Comparison of ENCODE assay signal across 13 cellular contexts in the genomic region with DNA sequence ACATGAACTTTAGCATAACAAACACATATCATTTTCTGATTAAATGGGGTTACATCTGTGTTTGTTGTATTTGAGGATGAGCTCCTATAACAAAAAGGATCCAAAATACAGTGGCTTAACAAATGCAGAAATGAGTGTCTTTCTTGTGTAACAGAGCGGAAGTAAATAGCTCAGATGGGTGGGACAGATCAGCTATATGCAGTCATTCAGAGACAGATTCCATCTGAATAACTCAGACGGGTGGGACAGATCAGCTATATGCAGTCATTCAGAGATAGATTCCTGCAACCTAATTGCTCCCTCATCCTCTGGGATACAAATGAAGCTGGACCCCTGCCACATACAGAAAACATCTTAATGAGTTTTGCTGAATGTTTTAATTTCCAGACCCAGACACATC.
A peak's percentile ranks its signal among the peaks of the same experiment; 100 is the strongest.
DNase-seq lines count a peak whose midpoint lies in the region; ATAC-seq, FAIRE-seq and TF ChIP-seq lines count a peak whose summit lies in the region.
"Had no signal": no experiment of that assay in that cellular context is flagged by ENCODE, and none has a peak within 500 bp of the region (broad histone marks: within the 10 kb centered on the region; RNA-seq: fewer than 3 reads in every experiment).

No MANE protein-coding gene starts in this region.

- H3K27ac ChIP-seq in GM23248 (peak overlapping the region; percentile 83), heart left ventricle (no peak overlapping the region)
- H3K27ac ChIP-seq: adrenal gland, gastrocnemius medialis had no signal

- no peak overlapping the region for H3K9ac ChIP-seq in GM23248

- no peak overlapping the region for H2AFZ ChIP-seq in GM23248

- no peaks in the 10 kb centered on the region for H3K9me3 ChIP-seq in GM23248 (ENCODE audit: low read depth)
- no peaks in the 10 kb centered on the region for H3K9me3 ChIP-seq in heart left ventricle
- H3K9me3 ChIP-seq: adrenal gland, gastrocnemius medialis had no signal

- H4K20me1 ChIP-seq in GM23248 (ENCODE audit: insufficient read depth), result no peaks in the 10 kb centered on the region

- H3K36me3 ChIP-seq in GM23248 (ENCODE audit: low read depth) (no peaks in the 10 kb centered on the region), heart left ventricle (no peaks in the 10 kb centered on the region)
- H3K36me3 ChIP-seq: adrenal gland, gastrocnemius medialis had no signal

- no peak for FAIRE-seq in RCC 7860 (lab: Jason Lieb, UNC)

- no peak overlapping the region for H3K4me3 ChIP-seq in GM23248
- no peak overlapping the region for H3K4me3 ChIP-seq in retinal pigment epithelial cell (ENCODE audit: low read length)
- H3K4me3 ChIP-seq in heart left ventricle, result no peak overlapping the region
- H3K4me3 ChIP-seq: adrenal gland, gastrocnemius medialis had no signal

- TF ChIP-seq CTCF in retinal pigment epithelial cell (conservative IDR thresholded peaks at IDR 0.05; ENCODE audit: low read depth, low read length), result no peak
- no peak for TF ChIP-seq CTCF in heart left ventricle (IDR thresholded peaks at IDR 0.05)

- no peaks in the 10 kb centered on the region for H3K79me2 ChIP-seq in GM23248 (ENCODE audit: insufficient read depth)

- DNase-seq in GM23248 (peak; percentile 95), RCC 7860 (ENCODE audit: low spot score) (peak; percentile 26), fibroblast of gingiva (ENCODE audit: low read depth) (peak; percentile 70), retinal pigment epithelial cell (ENCODE audit: low read depth) (peak; percentile 69), HK-2 (ENCODE audit: unreplicated experiment) (no peak), NCI-H187 treated with DMSO at 0.1 percent for 48 hours (lab: John Stamatoyannopoulos, UW) (no peak), posterior cingulate gyrus (no peak), heart left ventricle (no peak)
- DNase-seq: activated CD4-positive, alpha-beta T cell treated with anti-CD3 and anti-CD28 coated beads, Interleukin-2, amount 10 ng/mL, durations not matched to agents 7 days and 5 days; adrenal gland; gastrocnemius medialis; stimulated activated CD4-positive, alpha-beta T cell treated with anti-CD3 and anti-CD28 coated beads, Interleukin-1b, Interleukin-23, amount 100 ng/mL, for 48 hours; substantia nigra had no signal

- no peaks in the 10 kb centered on the region for H3K9me2 ChIP-seq in GM23248 (ENCODE audit: insufficient read depth)

- in situ Hi-C loops in GM23248 (cut with MboI), result no loop called here

- intact Hi-C loops in posterior cingulate gyrus (cut with DNase I), result no loop called here
- intact Hi-C loops in heart left ventricle (cut with DNase I), result no loop called here

- H3F3A ChIP-seq in GM23248 (ENCODE audit: insufficient read depth), result peaks cover 30% of the 10 kb centered on the region

- TF ChIP-seq POLR2A in heart left ventricle (IDR thresholded peaks at IDR 0.05), result no peak

- H3K27me3 ChIP-seq in GM23248 (replicated peaks; ENCODE audit: insufficient read depth) (no peaks in the 10 kb centered on the region), heart left ventricle (no peaks in the 10 kb centered on the region)
- H3K27me3 ChIP-seq: adrenal gland, gastrocnemius medialis had no signal

- 3 to 6% methylated on average over 2 of the region's 2 CpGs for WGBS in GM23248 (ENCODE audit: low coverage in 1 of 2, low lambda C conversion rate in 2 of 2, missing lambda C conversion rate in 2 of 2), 2 experiments
- WGBS in heart left ventricle, 4 donors, result 59 to 69% (median 66%) methylated on average over 2 of the region's 2 CpGs

- H3K4me1 ChIP-seq in GM23248 (ENCODE audit: insufficient read depth) (peaks cover 57% of the 10 kb centered on the region), heart left ventricle (no peaks in the 10 kb centered on the region)
- H3K4me1 ChIP-seq: adrenal gland, gastrocnemius medialis had no signal

- no peak for ATAC-seq in heart left ventricle
- ATAC-seq: gastrocnemius medialis had no signal

- peak overlapping the region; percentile 58 for H3K4me2 ChIP-seq in GM23248 (ENCODE audit: unreplicated experiment)

Comparison
In these comparisons a context has a peak if more than half of its experiments do, and no peak if none do; other contexts are left out.
1. DNase-seq: peak in GM23248 (single experiment), RCC 7860 (single experiment), fibroblast of gingiva (single experiment) and retinal pigment epithelial cell (single experiment); none in HK-2 (single experiment), NCI-H187 treated with DMSO at 0.1 percent for 48 hours (single experiment), posterior cingulate gyrus (0 of 10) and heart left ventricle (0 of 5).